ENCODE assay signal across 8 cellular contexts in the genomic region with DNA sequence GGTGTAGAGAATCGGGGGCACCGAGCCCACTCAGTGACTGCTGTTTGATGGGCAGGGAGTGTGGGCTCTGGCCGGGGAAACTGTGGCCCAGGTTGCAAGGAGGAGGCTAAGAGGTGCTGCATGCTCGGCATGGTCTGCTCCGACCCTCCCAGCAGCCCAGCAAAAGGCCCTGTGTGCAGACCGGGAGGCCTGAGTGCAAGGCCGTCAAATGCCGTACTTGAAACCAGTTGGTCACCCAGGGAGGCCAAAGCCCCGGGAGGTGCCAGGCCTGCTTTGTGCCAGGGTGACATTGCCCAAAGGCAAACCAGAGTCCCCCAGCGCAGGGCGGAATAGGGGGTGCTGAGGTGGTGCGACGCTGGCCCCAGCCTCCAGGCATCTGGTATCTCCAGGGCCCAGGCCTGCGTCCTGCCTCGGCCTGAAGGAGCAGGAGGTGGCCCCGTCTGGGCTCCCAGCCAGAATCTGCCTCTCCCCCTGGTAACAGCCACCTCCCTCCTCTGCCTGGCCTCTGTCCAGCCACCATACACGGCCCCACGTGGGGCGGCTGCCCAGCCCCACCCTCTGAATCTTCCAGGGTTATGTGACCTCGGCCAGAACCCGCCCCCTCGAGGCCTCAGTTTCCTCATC. TPM values are rescaled to one million over a fixed set of nuclear protein-coding genes. Genes with fewer than 3 reads are reported as not detected.
A peak's percentile ranks its signal among the peaks of the same experiment; 100 is the strongest.
DNase-seq lines count a peak whose midpoint lies in the region; ATAC-seq and TF ChIP-seq lines count a peak whose summit lies in the region.

No MANE protein-coding gene starts in this region.

- H3K27ac Mint-ChIP-seq in HFFc6 (no peak overlapping the region), nephron progenitor cell (peak overlapping the region; percentile 89)

- H3K4me1 Mint-ChIP-seq in HFFc6 (ENCODE audit: low read depth) (peaks cover 27% of the 10 kb centered on the region), nephron progenitor cell (peaks cover 43% of the 10 kb centered on the region)

- 0 out of 2 replicates have a peak, but pooled peaks have one; percentile 8 for ATAC-seq in Panc1
- ATAC-seq in esophagus mucosa = peak; percentile 47
- ATAC-seq in HG02763 (IDR thresholded peaks at IDR 0.05; ENCODE audit: unreplicated experiment) = no peak

- DNase-seq in HFFc6 = peak; percentile 65
- no peak for DNase-seq in Panc1 (ENCODE audit: low read depth, low spot score)
- DNase-seq in nephron progenitor cell = no peak
- no peak for DNase-seq in activated CD4-positive, CD25-positive, alpha-beta regulatory T cell treated with anti-CD3 and anti-CD28 coated beads, Interleukin-2, amount 50 U/mL, for 72 hours
- DNase-seq in activated naive CD4-positive, alpha-beta T cell (lab: John Stamatoyannopoulos, UW) = no peak
- no peak for DNase-seq in stimulated activated CD8-positive, alpha-beta memory T cell treated with anti-CD3 and anti-CD28 coated beads, Interleukin-4, amount 100 ng/mL, for 48 hours

- H3K36me3 Mint-ChIP-seq in HFFc6 (ENCODE audit: low read depth) (peaks cover 8% of the 10 kb centered on the region; the same call in 1 of the 2 replicates), nephron progenitor cell (ENCODE audit: low read depth) (peaks cover 10% of the 10 kb centered on the region)

- H3K4me1 ChIP-seq in Panc1 (ENCODE audit: control insufficient read depth, insufficient read depth, low read length) = peaks cover 22% of the 10 kb centered on the region

- no peaks in the 10 kb centered on the region for H3K9me3 ChIP-seq in Panc1 (ENCODE audit: control insufficient read depth, insufficient read depth, low read depth, low read length)

- POLR2A ChIA-PET in Panc1 (lab: Charles Lee) = no interaction called here

- no peak overlapping the region for H3K4me3 ChIP-seq in Panc1 (ENCODE audit: low read depth in 2 of 2, low read length in 2 of 2)

- H3K27me3 Mint-ChIP-seq in HFFc6 (ENCODE audit: insufficient read depth) = peaks cover 4% of the 10 kb centered on the region
- no peaks in the 10 kb centered on the region for H3K27me3 Mint-ChIP-seq in nephron progenitor cell (ENCODE audit: low read depth, poor library complexity)

- H3K27ac ChIP-seq in Panc1 (ENCODE audit: low read length) = peak overlapping the region; percentile 48; the same call in 1 of the 2 replicates

- no peaks in the 10 kb centered on the region for H3K9me3 Mint-ChIP-seq in HFFc6
- no peaks in the 10 kb centered on the region for H3K9me3 Mint-ChIP-seq in nephron progenitor cell

- no peak for TF ChIP-seq CTCF in HFFc6 (IDR thresholded peaks at IDR 0.05)
- no peak for TF ChIP-seq CTCF in Panc1 (IDR thresholded peaks at IDR 0.05)
- no peak for TF ChIP-seq CTCF in nephron progenitor cell (IDR thresholded peaks at IDR 0.05)

- H3K4me3 Mint-ChIP-seq in HFFc6 = no peak overlapping the region
- H3K4me3 Mint-ChIP-seq in nephron progenitor cell = no peak overlapping the region

- H3K36me3 ChIP-seq in Panc1 (ENCODE audit: control insufficient read depth, insufficient read depth, low read length) = peaks cover 2% of the 10 kb centered on the region; the same call in 1 of the 2 replicates

- TSS peak; percentile 63 for BruUV-seq in Panc1 (replicated peaks; lab: Mats Ljungman, UMichigan)

- intact Hi-C loops in Panc1 (cut with micrococcal nuclease; ENCODE audit: unreplicated experiment) = no loop called here

- CTCF ChIA-PET in Panc1 (lab: Charles Lee) = interaction anchor here (0.5 kb wide), 1 partner anchor 50 kb away, joined by 3 read pairs; no protein-coding TSS in a partner anchor

- H3K27me3 ChIP-seq in Panc1 (ENCODE audit: control insufficient read depth, insufficient read depth, low read length) = no peaks in the 10 kb centered on the region

- in situ Hi-C loops in Panc1 (cut with HindIII; ENCODE audit: low pct_unique_long_range_greater_than_20kb, low sequenced_read_pairs) = no loop called here

RNA-seq across cellular contexts. Expression of a gene that starts 4.0 kb away (rescaled TPM):
- 10 to 100 TPM; 51.9 to 66.1 (median 56.0) TPM for total RNA-seq in HFFc6 (2021; fragmentation: NEBNext Ultra II Directional; extraction: Animal tissue kit (Norgen Biotek cat#: 25700))
- total RNA-seq in Panc1 (2021; ENCODE audit: unreplicated experiment) = 37.6 TPM
- 67.7 TPM for polyA plus RNA-seq in Panc1 (2012; ENCODE audit: insufficient read length)
- 35.6 TPM for total RNA-seq in esophagus mucosa

RNA-seq across cellular contexts. Expression of a gene that starts 16.7 kb away (rescaled TPM):
- total RNA-seq in HFFc6 (2021; fragmentation: NEBNext Ultra II Directional; extraction: Animal tissue kit (Norgen Biotek cat#: 25700)) = 1 to 10 TPM; 4.9 to 9.0 (median 6.0) TPM
- total RNA-seq in Panc1 (2021; ENCODE audit: unreplicated experiment) = 39.7 TPM
- polyA plus RNA-seq in Panc1 (2012; ENCODE audit: insufficient read length) = 38.3 TPM
- total RNA-seq in esophagus mucosa = 17.0 TPM

RNA-seq across cellular contexts. Expression of a gene that starts 36.1 kb away (rescaled TPM):
- 10 to 100 TPM in 5 of 6 experiments, 1 to 10 TPM in 1; 9.7 to 14.9 (median 13.1) TPM for total RNA-seq in HFFc6 (2021; fragmentation: NEBNext Ultra II Directional; extraction: Animal tissue kit (Norgen Biotek cat#: 25700))
- total RNA-seq in Panc1 (2021; ENCODE audit: unreplicated experiment) (13.3 TPM), esophagus mucosa (6.8 TPM)
- 17.0 TPM for polyA plus RNA-seq in Panc1 (2012; ENCODE audit: insufficient read length)

RNA-seq across cellular contexts. Expression of a gene that starts 46.9 kb away (rescaled TPM):
- 1 to 10 TPM; 6.1 to 9.0 (median 7.3) TPM for total RNA-seq in HFFc6 (2021; fragmentation: NEBNext Ultra II Directional; extraction: Animal tissue kit (Norgen Biotek cat#: 25700))
- total RNA-seq in Panc1 (2021; ENCODE audit: unreplicated experiment) (1.0 TPM), esophagus mucosa (1.1 TPM)
- polyA plus RNA-seq in Panc1 (2012; ENCODE audit: insufficient read length) = 1.4 TPM

RNA-seq across cellular contexts. Expression of a gene that starts 59.4 kb away (rescaled TPM):
- total RNA-seq in HFFc6 (2021; fragmentation: NEBNext Ultra II Directional; extraction: Animal tissue kit (Norgen Biotek cat#: 25700)) = 10 to 100 TPM; 12.2 to 17.4 (median 13.2) TPM
- 13.1 TPM for total RNA-seq in Panc1 (2021; ENCODE audit: unreplicated experiment)
- 12.5 TPM for polyA plus RNA-seq in Panc1 (2012; ENCODE audit: insufficient read length)
- 3.2 TPM for total RNA-seq in esophagus mucosa
